Comparison of ENCODE assay signal across 8 cellular contexts in genomic region chr12:113241191-113242017, GRCh38. TPM values are rescaled to one million over a fixed set of nuclear protein-coding genes. Genes with fewer than 3 reads are reported as not detected.
DNase-seq lines count a peak whose midpoint lies in the region; ATAC-seq and TF ChIP-seq lines count a peak whose summit lies in the region.

No MANE protein-coding gene starts in this region.

- peaks cover 71% of the 10 kb centered on the region for H3K4me1 Mint-ChIP-seq in nephron
- peaks cover 18% of the 10 kb centered on the region for H3K4me1 Mint-ChIP-seq in activated CD4-positive, alpha-beta T cell treated with anti-CD3 and anti-CD28 coated beads, Interleukin-2, amount 10 ng/mL, durations not matched to agents 24 days and 14 days

- H3K27me3 Mint-ChIP-seq in nephron (ENCODE audit: low read depth) = peaks cover 5% of the 10 kb centered on the region
- H3K27me3 Mint-ChIP-seq in activated CD4-positive, alpha-beta T cell treated with anti-CD3 and anti-CD28 coated beads, Interleukin-2, amount 10 ng/mL, durations not matched to agents 24 days and 14 days = no peaks in the 10 kb centered on the region

- no peak for ATAC-seq in HG03354 (IDR thresholded peaks at IDR 0.05; ENCODE audit: poor library complexity, severe bottlenecking, unreplicated experiment)

- DNase-seq in DMS53 treated with DMSO at 0.1 percent for 48 hours (lab: John Stamatoyannopoulos, UW; ENCODE audit: unreplicated experiment) (peak; percentile 99), NCI-H2227 (lab: John Stamatoyannopoulos, UW; ENCODE audit: unreplicated experiment) (peak; percentile 8), colonic mucosa (peak; percentile 78), GM20000 (ENCODE audit: low spot score) (no peak), inferior parietal cortex (ENCODE audit: extremely low spot score) (no peak)
- no peak for DNase-seq in activated CD4-positive, alpha-beta T cell treated with anti-CD3 and anti-CD28 coated beads, Interleukin-2, amount 10 ng/mL, durations not matched to agents 24 days and 14 days

- intact Hi-C loops in colonic mucosa (cut with DNase I) = no loop called here
- intact Hi-C loops in activated CD4-positive, alpha-beta T cell treated with anti-CD3 and anti-CD28 coated beads, Interleukin-2, amount 10 ng/mL, durations not matched to agents 24 days and 14 days (cut with micrococcal nuclease) = no loop called here

- no peaks in the 10 kb centered on the region for H3K9me3 ChIP-seq in colonic mucosa

- no peaks in the 10 kb centered on the region for H3K36me3 ChIP-seq in colonic mucosa

- peak overlapping the region; percentile 93 to 96 (median 95) for H3K27ac Mint-ChIP-seq in nephron
- H3K27ac Mint-ChIP-seq in activated CD4-positive, alpha-beta T cell treated with anti-CD3 and anti-CD28 coated beads, Interleukin-2, amount 10 ng/mL, durations not matched to agents 24 days and 14 days = no peak overlapping the region

- peak overlapping the region; percentile 29 to 85 for H3K9ac ChIP-seq in colonic mucosa (ENCODE audit: low read depth in 2 of 2, low read length in 2 of 2)

- peak overlapping the region in 1 of 3 experiments; percentile 32 for H3K4me3 Mint-ChIP-seq in nephron
- H3K4me3 Mint-ChIP-seq in activated CD4-positive, alpha-beta T cell treated with anti-CD3 and anti-CD28 coated beads, Interleukin-2, amount 10 ng/mL, durations not matched to agents 24 days and 14 days = no peak overlapping the region

- H3K9me3 Mint-ChIP-seq in nephron = no peaks in the 10 kb centered on the region
- H3K9me3 Mint-ChIP-seq in activated CD4-positive, alpha-beta T cell treated with anti-CD3 and anti-CD28 coated beads, Interleukin-2, amount 10 ng/mL, durations not matched to agents 24 days and 14 days = no peaks in the 10 kb centered on the region

- peak overlapping the region; percentile 92 for H3K27ac ChIP-seq in colonic mucosa

- H3K4me1 ChIP-seq in colonic mucosa = peaks cover 68% of the 10 kb centered on the region

- no peaks in the 10 kb centered on the region for H3K27me3 ChIP-seq in colonic mucosa

- H3K4me3 ChIP-seq in colonic mucosa = no peak overlapping the region

- H3K36me3 Mint-ChIP-seq in nephron (ENCODE audit: low read depth) = peaks cover 10% of the 10 kb centered on the region
- H3K36me3 Mint-ChIP-seq in activated CD4-positive, alpha-beta T cell treated with anti-CD3 and anti-CD28 coated beads, Interleukin-2, amount 10 ng/mL, durations not matched to agents 24 days and 14 days (ENCODE audit: low read depth) = peaks cover 35% of the 10 kb centered on the region

- TF ChIP-seq CTCF in colonic mucosa (IDR thresholded peaks at IDR 0.05) = no peak
- TF ChIP-seq CTCF in nephron (IDR thresholded peaks at IDR 0.05; ENCODE audit: unreplicated experiment in 3 of 3) = no peak
- no peak for TF ChIP-seq CTCF in GM20000 (IDR thresholded peaks at IDR 0.05; ENCODE audit: extremely low read depth, missing control alignments)

RNA-seq across cellular contexts. Expression of gene TPCN1, which starts 20.1 kb away (rescaled TPM):
- 10 to 100 TPM; 55.5 to 85.6 TPM for total RNA-seq in colonic mucosa
- total RNA-seq in activated CD4-positive, alpha-beta T cell treated with anti-CD3 and anti-CD28 coated beads, Interleukin-2, amount 10 ng/mL, durations not matched to agents 24 days and 14 days = 31.0 and 33.7 TPM in 2 replicates

RNA-seq across cellular contexts. Expression of gene RITA1, which starts 55.9 kb away (rescaled TPM):
- 10 to 100 TPM; 13.9 to 26.9 TPM for total RNA-seq in colonic mucosa
- 25.5 and 25.8 TPM in 2 replicates for total RNA-seq in activated CD4-positive, alpha-beta T cell treated with anti-CD3 and anti-CD28 coated beads, Interleukin-2, amount 10 ng/mL, durations not matched to agents 24 days and 14 days

RNA-seq across cellular contexts. Expression of gene DDX54, which starts 56.1 kb away (rescaled TPM):
- 10 to 100 TPM; 54.8 to 98.3 TPM for total RNA-seq in colonic mucosa
- total RNA-seq in activated CD4-positive, alpha-beta T cell treated with anti-CD3 and anti-CD28 coated beads, Interleukin-2, amount 10 ng/mL, durations not matched to agents 24 days and 14 days = 122 and 127 TPM in 2 replicates

Comparison
In these comparisons a context has a peak if more than half of its experiments do, and no peak if none do; other contexts are left out.
1. DNase-seq: peak in DMS53 treated with DMSO at 0.1 percent for 48 hours (single experiment), NCI-H2227 (single experiment) and colonic mucosa (single experiment); none in activated CD4-positive, alpha-beta T cell treated with anti-CD3 and anti-CD28 coated beads, Interleukin-2, amount 10 ng/mL, durations not matched to agents 24 days and 14 days (single experiment), GM20000 (single experiment) and inferior parietal cortex (single experiment).